Comparison of ENCODE assay signal across 24 cellular contexts in the genomic region with DNA sequence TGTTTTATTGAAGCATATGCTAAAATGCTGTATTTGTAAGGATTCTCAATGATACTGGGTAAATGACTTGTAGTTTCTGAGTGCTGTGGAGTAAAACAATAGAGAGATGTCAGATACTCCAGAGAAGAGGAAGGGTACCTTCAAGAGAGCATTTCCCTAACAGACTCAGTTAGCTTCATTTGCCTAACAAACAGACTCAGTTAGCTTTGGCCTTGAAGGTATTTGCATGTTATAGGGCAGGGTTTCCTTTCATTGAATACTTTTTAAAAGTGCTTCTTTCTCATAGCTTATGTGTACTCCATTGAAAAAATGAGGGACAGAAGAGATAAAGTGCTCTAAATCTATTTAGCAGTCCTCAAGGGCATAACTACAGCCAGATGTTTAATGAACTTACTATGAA.
"Had no signal": no experiment of that assay in that cellular context is flagged by ENCODE, and none has a peak within 500 bp of the region (broad histone marks: within the 10 kb centered on the region; RNA-seq: fewer than 3 reads in every experiment).

No MANE protein-coding gene starts in this region.

- H3K4me3 ChIP-seq: adrenal gland, MG63, SJSA1 had no signal

- ATAC-seq: activated CD8-positive, alpha-beta T cell treated with anti-CD3 and anti-CD28 coated beads for 36 hours; activated T-cell treated with anti-CD3 and anti-CD28 coated beads, Interleukin-2, amount 50 U/mL, for 72 hours; PC-3; T-cell had no signal

- H3K27ac ChIP-seq: adrenal gland, SJSA1 had no signal

- DNase-seq: activated CD4-positive, alpha-beta T cell treated with anti-CD3 and anti-CD28 coated beads, Interleukin-2, amount 10 ng/mL, durations not matched to agents 7 days and 5 days; activated CD4-positive, CD25-positive, alpha-beta regulatory T cell; activated CD8-positive, alpha-beta memory T cell treated with anti-CD3 and anti-CD28 coated beads, Interleukin-2, amount 50 U/mL, for 4 hours; activated CD8-positive, alpha-beta T cell treated with anti-CD3 and anti-CD28 coated beads for 36 hours; activated gamma-delta T cell treated with Interleukin-2 at 50 U/mL for 16 hours; activated naive CD4-positive, alpha-beta T cell treated with anti-CD3 and anti-CD28 coated beads, Interleukin-2, amount 10 ng/mL, durations not matched to agents 7 days and 5 days; activated naive CD8-positive, alpha-beta T cell treated with anti-CD3 and anti-CD28 coated beads, Interleukin-2, amount 10 ng/mL, durations not matched to agents 7 days and 5 days; activated T-cell treated with anti-CD3 and anti-CD28 coated beads, Interleukin-2, amount 50 U/mL, for 72 hours; adrenal gland; anterior cingulate cortex; cerebellar nuclear complex; MG63; MV-4-11; NCI-H1092 treated with DMSO at 0.1 percent for 48 hours; NCI-H1694 treated with DMSO at 0.1 percent for 48 hours; NCI-H2029 treated with DMSO at 0.1 percent for 48 hours; NCI-H345; NCI-H510A; PC-3; SHP77; T-cell; T-helper 2 cell; T1000 had no signal

- H3K27me3 ChIP-seq: adrenal gland, MG63 had no signal

- H3K36me3 ChIP-seq: adrenal gland, MG63, SJSA1 had no signal

- H3K9me3 ChIP-seq: adrenal gland, MG63, SJSA1 had no signal

- H3K4me1 ChIP-seq: adrenal gland, SJSA1 had no signal
